ENCODE assay signal across 8 cellular contexts in the genomic region with DNA sequence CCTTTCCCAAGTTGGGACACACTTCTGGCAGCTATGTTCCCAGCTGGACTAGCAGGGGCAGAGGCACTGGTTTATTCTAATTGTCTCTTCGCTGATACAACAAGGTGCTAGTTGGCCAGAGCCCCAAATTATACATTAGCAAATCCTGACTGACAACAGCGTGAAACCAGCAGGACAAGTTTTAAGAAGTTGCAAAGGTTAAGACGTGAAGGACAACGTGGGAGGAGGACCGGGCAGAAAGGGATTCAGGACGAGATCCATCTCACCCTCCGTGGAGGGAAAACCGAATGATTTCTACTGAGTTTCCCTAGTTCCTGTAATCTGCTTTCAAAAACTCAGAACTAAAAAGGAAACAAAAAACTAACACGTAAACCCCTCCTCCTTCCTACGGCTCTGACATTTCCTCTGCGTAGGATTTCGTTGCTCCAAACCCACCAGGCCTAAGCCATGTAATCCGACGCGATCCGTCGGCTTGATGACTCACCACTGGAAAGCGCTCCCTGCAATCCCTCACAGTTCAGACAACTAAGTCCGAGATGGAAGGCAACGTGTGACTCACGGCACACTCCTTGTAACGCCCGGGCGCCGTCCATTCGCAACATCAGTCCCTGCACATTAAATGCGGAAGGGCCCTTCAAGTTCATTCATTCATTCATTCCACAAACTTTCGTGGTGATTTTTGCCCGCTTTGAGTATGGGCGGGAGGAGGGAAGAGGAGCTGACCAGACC. TPM values are rescaled to one million over a fixed set of nuclear protein-coding genes. Genes with fewer than 3 reads are reported as not detected.
DNase-seq lines count a peak whose midpoint lies in the region; ATAC-seq and TF ChIP-seq lines count a peak whose summit lies in the region.

No MANE protein-coding gene starts in this region.

- no peaks in the 10 kb centered on the region for H3F3A ChIP-seq in OCI-LY1 (ENCODE audit: insufficient read depth, low read length)

- peak overlapping the region; percentile 71 for H3K4me2 ChIP-seq in OCI-LY1 (ENCODE audit: low read length)

- H3K9ac ChIP-seq in OCI-LY1 (ENCODE audit: low read length), result peak overlapping the region; percentile 4; the same call in 1 of the 2 replicates

- no peaks in the 10 kb centered on the region for H3K79me2 ChIP-seq in OCI-LY1 (ENCODE audit: insufficient read depth, low read length)

- H3K27ac Mint-ChIP-seq in CD8-positive, alpha-beta T cell, result peak overlapping the region; percentile 99
- H3K27ac Mint-ChIP-seq in mesothelial cell of epicardium, result peak overlapping the region; percentile 99

- H3K27ac ChIP-seq in CD8-positive, alpha-beta T cell (ENCODE audit: low read depth, low read length), result peak overlapping the region; percentile 94
- H3K27ac ChIP-seq in OCI-LY1 (ENCODE audit: low read depth, low read length, poor library complexity, severe bottlenecking), result no peak overlapping the region

- H3K27me3 ChIP-seq in CD8-positive, alpha-beta T cell (ENCODE audit: insufficient read depth, low read length), result no peaks in the 10 kb centered on the region
- peaks cover 9% of the 10 kb centered on the region; the same call in 1 of the 2 replicates for H3K27me3 ChIP-seq in OCI-LY1 (ENCODE audit: insufficient read depth, low read length)

- DNase-seq in CD8-positive, alpha-beta T cell, result peak; percentile 24 to 78 (median 60)
- peak; percentile 86 for DNase-seq in HS-27A (ENCODE audit: low read depth)
- DNase-seq in activated T-cell treated with anti-CD3 and anti-CD28 coated beads for 1 hour (ENCODE audit: low read depth), result peak; percentile 40
- peak; percentile 92 for DNase-seq in epidermal melanocyte (ENCODE audit: insufficient read length, low spot score)
- peak; percentile 51 to 79 for DNase-seq in mesothelial cell of epicardium (ENCODE audit: low spot score in 2 of 2, unreplicated experiment in 2 of 2)
- DNase-seq in stimulated activated CD8-positive, alpha-beta memory T cell treated with anti-CD3 and anti-CD28 coated beads, Interleukin-15, amount 100 ng/mL, for 4 hours (ENCODE audit: low read depth in 2 of 2), result peak; percentile 37 to 54

- H3K4me3 ChIP-seq in CD8-positive, alpha-beta T cell (ENCODE audit: low read depth, low read length), result peak overlapping the region; percentile 78
- peak overlapping the region; percentile 58 for H3K4me3 ChIP-seq in OCI-LY1 (ENCODE audit: low read depth, low read length, poor library complexity, severe bottlenecking)

- POLR2A ChIA-PET in CD8-positive, alpha-beta T cell (lab: Charles Lee), result interaction anchor here (0.9 to 1.1 kb wide), 4 partner anchors 15 to 489 kb away, joined by 3 read pairs; a partner anchor contains a TSS

- H3K9me2 ChIP-seq in OCI-LY1 (ENCODE audit: low read depth, low read length), result no peaks in the 10 kb centered on the region

- peaks cover 4% of the 10 kb centered on the region for H3K36me3 Mint-ChIP-seq in CD8-positive, alpha-beta T cell
- H3K36me3 Mint-ChIP-seq in mesothelial cell of epicardium, result peaks cover 2% of the 10 kb centered on the region

- H3K9me3 ChIP-seq in CD8-positive, alpha-beta T cell (ENCODE audit: low read length), result no peaks in the 10 kb centered on the region
- H3K9me3 ChIP-seq in OCI-LY1 (ENCODE audit: low read length), result no peaks in the 10 kb centered on the region

- H4K20me1 ChIP-seq in OCI-LY1 (ENCODE audit: insufficient read depth, low read length), result no peaks in the 10 kb centered on the region

- H3K4me3 Mint-ChIP-seq in CD8-positive, alpha-beta T cell, result peak overlapping the region; percentile 98
- H3K4me3 Mint-ChIP-seq in mesothelial cell of epicardium, result peak overlapping the region; percentile 92

- CTCF ChIA-PET in CD8-positive, alpha-beta T cell (lab: Charles Lee), result no interaction called here

- no peak overlapping the region for H2AFZ ChIP-seq in OCI-LY1 (ENCODE audit: low read length)

- peaks cover 28% of the 10 kb centered on the region for H3K4me1 Mint-ChIP-seq in CD8-positive, alpha-beta T cell (ENCODE audit: low read depth)
- H3K4me1 Mint-ChIP-seq in mesothelial cell of epicardium, result peaks cover 53% of the 10 kb centered on the region

- no peaks in the 10 kb centered on the region for H3K9me3 Mint-ChIP-seq in CD8-positive, alpha-beta T cell
- no peaks in the 10 kb centered on the region for H3K9me3 Mint-ChIP-seq in mesothelial cell of epicardium

- TF ChIP-seq CTCF in CD8-positive, alpha-beta T cell (IDR thresholded peaks at IDR 0.05), result no peak
- TF ChIP-seq CTCF in OCI-LY1 (IDR thresholded peaks at IDR 0.05; ENCODE audit: low read length) (no peak), mesothelial cell of epicardium (IDR thresholded peaks at IDR 0.05; ENCODE audit: unreplicated experiment) (no peak)

- peaks cover 9% of the 10 kb centered on the region for H3K4me1 ChIP-seq in CD8-positive, alpha-beta T cell (ENCODE audit: insufficient read depth, low read length)
- peaks cover 11% of the 10 kb centered on the region for H3K4me1 ChIP-seq in OCI-LY1 (ENCODE audit: insufficient read depth, low read length, severe bottlenecking)

- ATAC-seq in CD8-positive, alpha-beta T cell, result peak; percentile 87
- ATAC-seq in GM19463 (IDR thresholded peaks at IDR 0.05; ENCODE audit: unreplicated experiment), result peak; percentile 46

- H3K36me3 ChIP-seq in CD8-positive, alpha-beta T cell (ENCODE audit: insufficient read depth, low read length), result no peaks in the 10 kb centered on the region
- H3K36me3 ChIP-seq in OCI-LY1 (ENCODE audit: insufficient read depth, low read length), result no peaks in the 10 kb centered on the region

- intact Hi-C loops in CD8-positive, alpha-beta T cell (cut with DNase I, micrococcal nuclease), result loop anchor here (1.0 to 10.0 kb wide), 5 partner anchors 30 to 275 kb away; a partner anchor contains a TSS

- no peaks in the 10 kb centered on the region for H3K27me3 Mint-ChIP-seq in CD8-positive, alpha-beta T cell (ENCODE audit: low read depth)
- no peaks in the 10 kb centered on the region for H3K27me3 Mint-ChIP-seq in mesothelial cell of epicardium (ENCODE audit: low read depth)

RNA-seq across cellular contexts. Expression of a gene that starts 0.7 kb away (rescaled TPM):
- 1 to 10 TPM; 7.1 to 7.8 TPM for total RNA-seq in CD8-positive, alpha-beta T cell
- total RNA-seq in mesothelial cell of epicardium, result 39.6 to 41.5 TPM (median 40.1 TPM) in 3 replicates

RNA-seq across cellular contexts. Expression of a gene that starts 30.2 kb away (rescaled TPM):
- total RNA-seq in CD8-positive, alpha-beta T cell, result under 1 TPM in 1 of 2 experiments, not detected in 1; 0.31 TPM
- 1.00 to 1.6 TPM (median 1.1 TPM) in 3 replicates for total RNA-seq in mesothelial cell of epicardium

Comparison
In these comparisons a context has a peak if more than half of its experiments do, and no peak if none do; other contexts are left out.
1. DNase-seq: peak in every context shown above with its lines; median percentile 92 in epidermal melanocyte; 86 in HS-27A; 65 in mesothelial cell of epicardium; 60 in CD8-positive, alpha-beta T cell; 46 in stimulated activated CD8-positive, alpha-beta memory T cell treated with anti-CD3 and anti-CD28 coated beads, Interleukin-15, amount 100 ng/mL, for 4 hours; 40 in activated T-cell treated with anti-CD3 and anti-CD28 coated beads for 1 hour.